ENCODE assay signal across 17 cellular contexts in the genomic region with DNA sequence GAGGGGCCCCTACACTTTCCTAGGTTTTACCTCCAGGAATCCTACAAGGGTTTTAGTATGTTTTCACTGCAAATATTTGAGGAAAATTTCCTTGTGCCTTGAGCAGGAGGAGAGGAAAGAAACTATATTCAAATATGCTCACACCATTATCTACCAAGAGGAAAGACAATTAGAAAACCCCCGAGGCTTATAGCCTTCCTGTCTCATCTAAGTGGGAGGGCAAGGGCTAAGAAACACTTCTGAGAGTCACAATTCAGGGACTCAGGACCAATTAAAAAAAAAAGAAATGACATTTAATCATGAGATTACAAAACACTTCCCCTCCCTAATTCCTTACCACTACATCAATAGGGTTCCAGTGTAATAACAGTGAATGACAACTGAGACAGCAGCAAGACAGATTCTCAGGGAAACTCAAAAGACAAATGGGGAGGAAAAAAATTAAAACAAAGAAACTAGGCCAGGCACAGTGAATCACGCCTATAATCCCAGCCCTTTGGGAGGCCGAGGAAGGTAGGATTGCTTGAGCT. TPM values are rescaled to one million over a fixed set of nuclear protein-coding genes. Genes with fewer than 3 reads are reported as not detected.
DNase-seq lines count a peak whose midpoint lies in the region; ATAC-seq, FAIRE-seq and TF ChIP-seq lines count a peak whose summit lies in the region.
"Had no signal": no experiment of that assay in that cellular context is flagged by ENCODE, and none has a peak within 500 bp of the region (broad histone marks: within the 10 kb centered on the region; RNA-seq: fewer than 3 reads in every experiment).

No MANE protein-coding gene starts in this region.

- no peaks in the 10 kb centered on the region for H3K36me3 Mint-ChIP-seq in activated naive CD4-positive, alpha-beta T cell treated with anti-CD3 and anti-CD28 coated beads for 36 hours (ENCODE audit: low read depth)
- H3K36me3 Mint-ChIP-seq in activated naive CD4-positive, alpha-beta T cell treated with anti-CD3 and anti-CD28 coated beads, Interleukin-2, amount 50 U/mL, for 72 hours, result no peaks in the 10 kb centered on the region
- peaks cover 4% of the 10 kb centered on the region for H3K36me3 Mint-ChIP-seq in endothelial cell (ENCODE audit: low read depth, unreplicated experiment)

- no peak for ATAC-seq in activated naive CD4-positive, alpha-beta T cell treated with anti-CD3 and anti-CD28 coated beads, Interleukin-2, amount 50 U/mL, for 72 hours
- ATAC-seq in stimulated activated naive CD8-positive, alpha-beta T cell treated with anti-CD3 and anti-CD28 coated beads, Interleukin-15, amount 100 ng/mL, for 72 hours, result no peak
- ATAC-seq: HCT116, lower lobe of right lung had no signal

- H3K4me1 Mint-ChIP-seq in activated naive CD4-positive, alpha-beta T cell treated with anti-CD3 and anti-CD28 coated beads for 36 hours (ENCODE audit: low read depth), result peaks cover 38% of the 10 kb centered on the region
- H3K4me1 Mint-ChIP-seq in endothelial cell (ENCODE audit: unreplicated experiment), result peaks cover 8% of the 10 kb centered on the region
- peaks cover 47% of the 10 kb centered on the region for H3K4me1 Mint-ChIP-seq in stimulated activated naive CD8-positive, alpha-beta T cell treated with anti-CD3 and anti-CD28 coated beads, Interleukin-15, amount 100 ng/mL, for 72 hours

- FAIRE-seq in GM12891 (lab: Jason Lieb, UNC), result no peak

- no peaks in the 10 kb centered on the region for H3K27me3 Mint-ChIP-seq in activated naive CD4-positive, alpha-beta T cell treated with anti-CD3 and anti-CD28 coated beads for 36 hours (ENCODE audit: low read depth)
- no peaks in the 10 kb centered on the region for H3K27me3 Mint-ChIP-seq in endothelial cell (ENCODE audit: unreplicated experiment)
- H3K27me3 Mint-ChIP-seq in stimulated activated naive CD8-positive, alpha-beta T cell treated with anti-CD3 and anti-CD28 coated beads, Interleukin-15, amount 100 ng/mL, for 72 hours, result no peaks in the 10 kb centered on the region

- no peak for TF ChIP-seq CTCF in endothelial cell (IDR thresholded peaks at IDR 0.05; ENCODE audit: unreplicated experiment)

- H3K4me3 Mint-ChIP-seq in activated naive CD4-positive, alpha-beta T cell treated with anti-CD3 and anti-CD28 coated beads for 36 hours, result no peak overlapping the region
- H3K4me3 Mint-ChIP-seq in endothelial cell (ENCODE audit: unreplicated experiment), result no peak overlapping the region
- H3K4me3 Mint-ChIP-seq in stimulated activated naive CD8-positive, alpha-beta T cell treated with anti-CD3 and anti-CD28 coated beads, Interleukin-15, amount 100 ng/mL, for 72 hours, result peak overlapping the region; percentile 44 to 55

- H3K9me3 Mint-ChIP-seq in activated naive CD4-positive, alpha-beta T cell treated with anti-CD3 and anti-CD28 coated beads for 36 hours, result peaks cover 4% of the 10 kb centered on the region
- no peaks in the 10 kb centered on the region for H3K9me3 Mint-ChIP-seq in activated naive CD4-positive, alpha-beta T cell treated with anti-CD3 and anti-CD28 coated beads, Interleukin-2, amount 50 U/mL, for 72 hours
- no peaks in the 10 kb centered on the region for H3K9me3 Mint-ChIP-seq in endothelial cell (ENCODE audit: unreplicated experiment)
- no peaks in the 10 kb centered on the region for H3K9me3 Mint-ChIP-seq in stimulated activated naive CD8-positive, alpha-beta T cell treated with anti-CD3 and anti-CD28 coated beads, Interleukin-15, amount 100 ng/mL, for 72 hours

- CTCF ChIA-PET in activated naive CD4-positive, alpha-beta T cell treated with anti-CD3 and anti-CD28 coated beads for 36 hours (lab: Charles Lee), result no interaction called here

- intact Hi-C loops in activated naive CD4-positive, alpha-beta T cell treated with anti-CD3 and anti-CD28 coated beads for 36 hours (cut with micrococcal nuclease), result no loop called here

- TF ChIP-seq POLR2A in GM12891 (IDR thresholded peaks at IDR 0.05; ENCODE audit: low read depth, low read length), result no peak

- peak overlapping the region; percentile 72 for H3K27ac Mint-ChIP-seq in activated naive CD4-positive, alpha-beta T cell treated with anti-CD3 and anti-CD28 coated beads for 36 hours
- peak overlapping the region in 1 of 2 donors; percentile 57 for H3K27ac Mint-ChIP-seq in activated naive CD4-positive, alpha-beta T cell treated with anti-CD3 and anti-CD28 coated beads, Interleukin-2, amount 50 U/mL, for 72 hours
- H3K27ac Mint-ChIP-seq in endothelial cell (ENCODE audit: unreplicated experiment), result peak overlapping the region; percentile 45
- H3K27ac Mint-ChIP-seq in stimulated activated naive CD8-positive, alpha-beta T cell treated with anti-CD3 and anti-CD28 coated beads, Interleukin-15, amount 100 ng/mL, for 72 hours, result peak overlapping the region in 1 of 2 donors; percentile 18

- no peak for DNase-seq in activated naive CD4-positive, alpha-beta T cell treated with anti-CD3 and anti-CD28 coated beads for 36 hours
- DNase-seq in activated naive CD4-positive, alpha-beta T cell treated with anti-CD3 and anti-CD28 coated beads, Interleukin-2, amount 50 U/mL, for 72 hours (ENCODE audit: low spot score in 2 of 2), result no peak
- DNase-seq in RPMI7951 (ENCODE audit: low read depth), result peak; percentile 9
- no peak for DNase-seq in endothelial cell (ENCODE audit: low spot score)
- DNase-seq in stimulated activated naive CD8-positive, alpha-beta T cell treated with anti-CD3 and anti-CD28 coated beads, Interleukin-15, amount 100 ng/mL, for 72 hours, result no peak
- no peak for DNase-seq in NCI-H128 (lab: John Stamatoyannopoulos, UW; ENCODE audit: unreplicated experiment)
- no peak for DNase-seq in SIG-M5 (lab: John Stamatoyannopoulos, UW)
- no peak for DNase-seq in GM12891 (ENCODE audit: insufficient read length, low spot score)
- DNase-seq: activated CD4-positive, alpha-beta T cell treated with anti-CD3 and anti-CD28 coated beads for 4 hours; activated effector memory CD4-positive, alpha-beta T cell treated with Interleukin-2 at 50 U/mL for 16 hours; DMS53; KG1; lower lobe of right lung; NCI-H1436 treated with DMSO at 0.1 percent for 48 hours; NCI-H510A; nucleus accumbens had no signal

TF ChIP-seq in GM12891, 5 proteins besides CTCF, POLR2A, EP300 and RAD21:
- TF ChIP-seq TAF1 (IDR thresholded peaks at IDR 0.05; ENCODE audit: low read depth, low read length) (no peak), SPI1 (IDR thresholded peaks at IDR 0.05; ENCODE audit: low read depth, low read length) (no peak), PAX5 (IDR thresholded peaks at IDR 0.05; ENCODE audit: insufficient read depth, low read length, severe bottlenecking) (no peak), POU2F2 (IDR thresholded peaks at IDR 0.05; ENCODE audit: low read depth, low read length) (no peak), POLR2AphosphoS5 (IDR thresholded peaks at IDR 0.05; ENCODE audit: low read depth, low read length) (no peak)

RNA-seq across cellular contexts. Expression of a gene that starts 45.6 kb away (rescaled TPM):
- total RNA-seq in activated naive CD4-positive, alpha-beta T cell treated with anti-CD3 and anti-CD28 coated beads for 36 hours, result 10 to 100 TPM; 49.2 to 49.9 TPM
- total RNA-seq in activated naive CD4-positive, alpha-beta T cell treated with anti-CD3 and anti-CD28 coated beads, Interleukin-2, amount 50 U/mL, for 72 hours, result 10 to 100 TPM; 57.6 to 85.6 TPM
- 48.9 and 82.6 TPM in 2 replicates for total RNA-seq in RPMI7951 (2014; rRNA removed; shearing (Covaris generic))
- 112 TPM for total RNA-seq in endothelial cell (ENCODE audit: unreplicated experiment)
- 29.0 TPM for polyA plus RNA-seq in GM12891 (2012; ENCODE audit: low read depth, missing spikeins)

Comparison
In these comparisons a context has a peak if more than half of its experiments do, and no peak if none do; other contexts are left out.
1. H3K4me3 Mint-ChIP-seq: peak in stimulated activated naive CD8-positive, alpha-beta T cell treated with anti-CD3 and anti-CD28 coated beads, Interleukin-15, amount 100 ng/mL, for 72 hours (2 of 2); none in activated naive CD4-positive, alpha-beta T cell treated with anti-CD3 and anti-CD28 coated beads for 36 hours (single experiment) and endothelial cell (single experiment).